ENCODE assay signal across 8 cellular contexts in the genomic region with DNA sequence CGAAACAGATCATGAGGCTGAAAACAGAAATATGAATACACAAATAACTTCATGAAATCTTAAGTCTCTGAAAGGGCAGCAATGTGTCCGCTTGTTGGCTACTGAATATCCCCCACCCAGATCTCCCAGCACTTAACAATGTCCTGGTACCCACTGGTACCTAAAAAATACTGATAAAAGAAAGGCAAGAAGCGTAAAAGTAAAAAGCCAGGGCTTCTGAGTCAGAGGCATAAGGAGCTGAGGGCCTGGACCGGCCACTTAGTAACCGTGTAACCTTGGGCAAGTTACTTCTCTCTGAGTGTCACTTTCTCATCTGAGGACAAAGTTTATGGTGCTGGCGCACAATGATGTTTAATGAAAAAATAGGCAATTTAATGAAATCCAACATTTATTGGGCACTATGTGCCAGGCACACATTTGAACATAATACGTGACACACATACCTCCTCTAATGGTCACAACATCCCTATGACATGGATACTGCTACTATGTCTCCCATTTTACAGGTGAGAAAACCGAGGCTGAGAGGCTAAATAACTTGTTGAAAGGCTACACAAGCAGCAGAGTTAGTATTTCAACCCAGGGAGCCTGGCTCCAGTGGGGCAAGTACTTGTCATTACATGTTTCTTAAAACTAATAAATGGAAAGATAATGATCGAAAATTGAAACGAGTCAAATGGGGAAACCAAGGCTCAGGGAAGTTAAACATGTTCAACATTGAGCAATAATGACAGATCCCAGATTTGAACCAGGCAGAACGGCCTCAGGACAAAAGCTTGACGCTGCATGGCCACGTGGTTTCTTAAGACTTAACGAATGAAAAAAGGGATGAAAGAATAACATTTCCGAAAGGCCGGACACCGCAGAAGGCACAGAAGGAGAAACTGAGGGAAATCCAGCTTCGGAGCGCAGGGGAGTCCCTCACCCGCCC. TPM values are rescaled to one million over a fixed set of nuclear protein-coding genes. Genes with fewer than 3 reads are reported as not detected.
A peak's percentile ranks its signal among the peaks of the same experiment; 100 is the strongest.
DNase-seq lines count a peak whose midpoint lies in the region; ATAC-seq and TF ChIP-seq lines count a peak whose summit lies in the region.

No MANE protein-coding gene starts in this region.

- H3K9me3 Mint-ChIP-seq in activated naive CD8-positive, alpha-beta T cell treated with anti-CD3 and anti-CD28 coated beads, Interleukin-2, amount 50 U/mL, for 24 hours = no peaks in the 10 kb centered on the region
- H3K9me3 Mint-ChIP-seq in stimulated activated naive CD8-positive, alpha-beta T cell treated with anti-CD3 and anti-CD28 coated beads, Interleukin-15, amount 100 ng/mL, for 72 hours = no peaks in the 10 kb centered on the region

- peak overlapping the region; percentile 93 for H3K4me3 Mint-ChIP-seq in activated naive CD8-positive, alpha-beta T cell treated with anti-CD3 and anti-CD28 coated beads, Interleukin-2, amount 50 U/mL, for 24 hours
- peak overlapping the region; percentile 88 to 90 for H3K4me3 Mint-ChIP-seq in stimulated activated naive CD8-positive, alpha-beta T cell treated with anti-CD3 and anti-CD28 coated beads, Interleukin-15, amount 100 ng/mL, for 72 hours

- peaks cover 57% of the 10 kb centered on the region for H3K4me1 Mint-ChIP-seq in activated naive CD8-positive, alpha-beta T cell treated with anti-CD3 and anti-CD28 coated beads, Interleukin-2, amount 50 U/mL, for 24 hours
- H3K4me1 Mint-ChIP-seq in stimulated activated naive CD8-positive, alpha-beta T cell treated with anti-CD3 and anti-CD28 coated beads, Interleukin-15, amount 100 ng/mL, for 72 hours = peaks cover 47% of the 10 kb centered on the region

- peak overlapping the region; percentile 98 for H3K27ac ChIP-seq in C4-2B

- peak; percentile 29 for DNase-seq in HT-29 (ENCODE audit: low spot score)
- DNase-seq in activated naive CD8-positive, alpha-beta T cell treated with anti-CD3 and anti-CD28 coated beads, Interleukin-2, amount 50 U/mL, for 24 hours = no peak
- peak; percentile 31 for DNase-seq in inferior parietal cortex (ENCODE audit: extremely low spot score)
- DNase-seq in stimulated activated naive CD8-positive, alpha-beta T cell treated with anti-CD3 and anti-CD28 coated beads, Interleukin-15, amount 100 ng/mL, for 72 hours = no peak
- DNase-seq in stimulated activated CD4-positive, alpha-beta T cell treated with anti-CD3 and anti-CD28 coated beads, Interleukin-4, amount 100 ng/mL, for 4 hours = no peak
- DNase-seq in NCI-H128 (lab: John Stamatoyannopoulos, UW; ENCODE audit: unreplicated experiment) = no peak

- TF ChIP-seq CTCF in C4-2B (conservative IDR thresholded peaks at IDR 0.05) = no peak

- H3K27me3 Mint-ChIP-seq in activated naive CD8-positive, alpha-beta T cell treated with anti-CD3 and anti-CD28 coated beads, Interleukin-2, amount 50 U/mL, for 24 hours = no peaks in the 10 kb centered on the region
- no peaks in the 10 kb centered on the region for H3K27me3 Mint-ChIP-seq in stimulated activated naive CD8-positive, alpha-beta T cell treated with anti-CD3 and anti-CD28 coated beads, Interleukin-15, amount 100 ng/mL, for 72 hours

- H3K36me3 Mint-ChIP-seq in activated naive CD8-positive, alpha-beta T cell treated with anti-CD3 and anti-CD28 coated beads, Interleukin-2, amount 50 U/mL, for 24 hours (ENCODE audit: low read depth) = peaks cover 23% of the 10 kb centered on the region

- no peak for ATAC-seq in activated naive CD8-positive, alpha-beta T cell treated with anti-CD3 and anti-CD28 coated beads, Interleukin-2, amount 50 U/mL, for 24 hours
- ATAC-seq in stimulated activated naive CD8-positive, alpha-beta T cell treated with anti-CD3 and anti-CD28 coated beads, Interleukin-15, amount 100 ng/mL, for 72 hours = no peak
- ATAC-seq in HG03521 (IDR thresholded peaks at IDR 0.05; ENCODE audit: unreplicated experiment) = no peak

- H3K27ac Mint-ChIP-seq in activated naive CD8-positive, alpha-beta T cell treated with anti-CD3 and anti-CD28 coated beads, Interleukin-2, amount 50 U/mL, for 24 hours = peak overlapping the region; percentile 90
- H3K27ac Mint-ChIP-seq in stimulated activated naive CD8-positive, alpha-beta T cell treated with anti-CD3 and anti-CD28 coated beads, Interleukin-15, amount 100 ng/mL, for 72 hours = peak overlapping the region; percentile 95 to 98

RNA-seq across cellular contexts. Expression of a gene that starts 0.8 kb away (rescaled TPM):
- 40.2 and 44.7 TPM in 2 replicates for total RNA-seq in HT-29 (2014; rRNA removed; shearing (Covaris generic))

RNA-seq across cellular contexts. Expression of a gene that starts 21.0 kb away (rescaled TPM):
- total RNA-seq in HT-29 (2014; rRNA removed; shearing (Covaris generic)) = 1.5 and 3.5 TPM in 2 replicates

RNA-seq across cellular contexts. Expression of a gene that starts 37.2 kb away (rescaled TPM):
- not detected in 2 replicates for total RNA-seq in HT-29 (2014; rRNA removed; shearing (Covaris generic))

Comparison
In these comparisons a context has a peak if more than half of its experiments do, and no peak if none do; other contexts are left out.
1. DNase-seq: peak in HT-29 (single experiment) and inferior parietal cortex (single experiment); none in activated naive CD8-positive, alpha-beta T cell treated with anti-CD3 and anti-CD28 coated beads, Interleukin-2, amount 50 U/mL, for 24 hours (single experiment), stimulated activated naive CD8-positive, alpha-beta T cell treated with anti-CD3 and anti-CD28 coated beads, Interleukin-15, amount 100 ng/mL, for 72 hours (0 of 2), stimulated activated CD4-positive, alpha-beta T cell treated with anti-CD3 and anti-CD28 coated beads, Interleukin-4, amount 100 ng/mL, for 4 hours (0 of 2) and NCI-H128 (single experiment).